In the genomic region with DNA sequence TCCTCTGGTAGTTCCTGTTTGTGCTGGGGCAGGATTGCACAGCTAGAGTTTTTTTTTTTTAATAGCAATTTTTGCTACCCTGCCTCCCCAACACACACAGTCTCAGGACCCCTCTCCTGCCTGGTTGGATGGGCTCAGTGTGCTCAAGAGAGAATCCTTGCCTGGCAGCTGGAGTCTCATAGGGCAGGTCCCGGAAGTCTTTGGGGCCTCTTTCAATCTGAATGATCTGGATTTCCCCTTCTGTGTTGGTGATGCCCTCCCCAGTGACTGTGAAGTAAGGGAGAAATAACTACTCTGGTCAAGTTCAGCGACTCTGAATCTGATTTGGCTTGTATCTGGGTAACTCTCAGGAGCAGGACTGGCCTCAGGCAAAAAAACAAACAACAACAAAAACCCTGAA, we compare ENCODE assay signal across 1 cellular context.
TF ChIP-seq lines count a peak whose summit lies in the region.

No MANE protein-coding gene starts in this region.

TF ChIP-seq in GM12878, 131 proteins besides CTCF, POLR2A, EP300 and RAD21:
- TF ChIP-seq IRF4 (IDR thresholded peaks at IDR 0.05; ENCODE audit: low read depth, low read length), result peak; percentile 83
- peak; percentile 48; the same call in 1 of the 2 replicates for TF ChIP-seq GATAD2B (conservative IDR thresholded peaks at IDR 0.05; ENCODE audit: low read depth)
- no peak for TF ChIP-seq YY1 (IDR thresholded peaks at IDR 0.05; ENCODE audit: low read depth, low read length)
- TF ChIP-seq TCF12 (IDR thresholded peaks at IDR 0.05; ENCODE audit: low read depth, low read length), result peak; percentile 83
- peak; percentile 43 for TF ChIP-seq EED (IDR thresholded peaks at IDR 0.05; ENCODE audit: low read depth)
- TF ChIP-seq BCL11A (IDR thresholded peaks at IDR 0.05; ENCODE audit: low read depth, low read length), result peak; percentile 81; the same call in 1 of the 2 replicates
- TF ChIP-seq JUND (IDR thresholded peaks at IDR 0.05; ENCODE audit: low read depth, low read length), result peak; percentile 47; the same call in 1 of the 2 replicates
- peak; percentile 54; the same call in 1 of the 2 replicates for TF ChIP-seq ZNF687 (IDR thresholded peaks at IDR 0.05)
- 0 out of 2 replicates have a peak, but pooled peaks have one; percentile 50 for TF ChIP-seq NFIC (IDR thresholded peaks at IDR 0.05; ENCODE audit: low read depth, low read length)
- TF ChIP-seq MTA2 (IDR thresholded peaks at IDR 0.05; ENCODE audit: low read depth), result peak; percentile 70
- TF ChIP-seq MXI1 (IDR thresholded peaks at IDR 0.05; ENCODE audit: low read depth, low read length), result no peak
- TF ChIP-seq IKZF1 (conservative IDR thresholded peaks at IDR 0.05), result peak; percentile 76
- peak; percentile 46; the same call in 1 of the 2 replicates for TF ChIP-seq PAX5 (IDR thresholded peaks at IDR 0.05; ENCODE audit: borderline replicate concordance, low read depth, low read length)
- TF ChIP-seq IKZF2 (IDR thresholded peaks at IDR 0.05), result peak in 1 of 2 experiments; percentile 70
- TF ChIP-seq TBL1XR1 (IDR thresholded peaks at IDR 0.05; ENCODE audit: low read depth, low read length), result 0 out of 2 replicates have a peak, but pooled peaks have one; percentile 43
- TF ChIP-seq SIX5 (IDR thresholded peaks at IDR 0.05; ENCODE audit: low read depth, low read length, severe bottlenecking), result no peak
- TF ChIP-seq SMARCA5 (IDR thresholded peaks at IDR 0.05), result no peak
- TF ChIP-seq POU2F2 (IDR thresholded peaks at IDR 0.05; ENCODE audit: borderline replicate concordance, low read depth, low read length), result no peak
- peak; percentile 46 for TF ChIP-seq SP1 (IDR thresholded peaks at IDR 0.05; ENCODE audit: low read depth, low read length)
- TF ChIP-seq ZNF384 (IDR thresholded peaks at IDR 0.05; ENCODE audit: borderline replicate concordance, low read depth, low read length), result peak; percentile 36; the same call in 1 of the 2 replicates
- 0 out of 2 replicates have a peak, but pooled peaks have one; percentile 22 for TF ChIP-seq CHD2 (IDR thresholded peaks at IDR 0.05; ENCODE audit: borderline replicate concordance, low read depth, low read length)
- peak; percentile 25 for TF ChIP-seq BCL3 (IDR thresholded peaks at IDR 0.05; ENCODE audit: borderline replicate concordance, insufficient read depth, low read depth, low read length, poor library complexity, severe bottlenecking)
- no peak for TF ChIP-seq STAT3 (IDR thresholded peaks at IDR 0.05; ENCODE audit: low read depth, low read length)
- peak; percentile 86 for TF ChIP-seq DPF2 (IDR thresholded peaks at IDR 0.05)
- TF ChIP-seq ZNF24 (IDR thresholded peaks at IDR 0.05), result 0 out of 2 replicates have a peak, but pooled peaks have one; percentile 45
- TF ChIP-seq RELA (IDR thresholded peaks at IDR 0.05; ENCODE audit: borderline replicate concordance, partially characterized antibody), result peak; percentile 92
- TF ChIP-seq BHLHE40 (IDR thresholded peaks at IDR 0.05; ENCODE audit: borderline replicate concordance in 1 of 2, low read depth in 2 of 2, low read length in 1 of 2), result peak in 1 of 2 experiments; percentile 35; a peak in 1 of 4 replicates
- TF ChIP-seq MEF2B (IDR thresholded peaks at IDR 0.05; ENCODE audit: partially characterized antibody, poor library complexity, severe bottlenecking), result peak; percentile 30
- TF ChIP-seq NBN (IDR thresholded peaks at IDR 0.05), result peak; percentile 75; the same call in 1 of the 2 replicates
- no peak for TF ChIP-seq BMI1 (IDR thresholded peaks at IDR 0.05; ENCODE audit: borderline replicate concordance)
- TF ChIP-seq PML (IDR thresholded peaks at IDR 0.05; ENCODE audit: low read length), result 0 out of 2 replicates have a peak, but pooled peaks have one; percentile 48
- peak; percentile 37; the same call in 1 of the 2 replicates for TF ChIP-seq CREM (IDR thresholded peaks at IDR 0.05; ENCODE audit: low read depth)
- TF ChIP-seq GABPA (IDR thresholded peaks at IDR 0.05; ENCODE audit: low read depth), result 0 out of 2 replicates have a peak, but pooled peaks have one; percentile 24
- TF ChIP-seq ZNF217 (IDR thresholded peaks at IDR 0.05), result no peak
- TF ChIP-seq, protein P1, sequence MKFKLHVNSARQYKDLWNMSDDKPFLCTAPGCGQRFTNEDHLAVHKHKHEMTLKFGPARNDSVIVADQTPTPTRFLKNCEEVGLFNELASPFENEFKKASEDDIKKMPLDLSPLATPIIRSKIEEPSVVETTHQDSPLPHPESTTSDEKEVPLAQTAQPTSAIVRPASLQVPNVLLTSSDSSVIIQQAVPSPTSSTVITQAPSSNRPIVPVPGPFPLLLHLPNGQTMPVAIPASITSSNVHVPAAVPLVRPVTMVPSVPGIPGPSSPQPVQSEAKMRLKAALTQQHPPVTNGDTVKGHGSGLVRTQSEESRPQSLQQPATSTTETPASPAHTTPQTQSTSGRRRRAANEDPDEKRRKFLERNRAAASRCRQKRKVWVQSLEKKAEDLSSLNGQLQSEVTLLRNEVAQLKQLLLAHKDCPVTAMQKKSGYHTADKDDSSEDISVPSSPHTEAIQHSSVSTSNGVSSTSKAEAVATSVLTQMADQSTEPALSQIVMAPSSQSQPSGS (IDR thresholded peaks at IDR 0.05; ENCODE audit: low read length), result peak; percentile 58; the same call in 1 of the 2 replicates
- peak; percentile 72 for TF ChIP-seq JUNB (IDR thresholded peaks at IDR 0.05)
- TF ChIP-seq, protein P2, sequence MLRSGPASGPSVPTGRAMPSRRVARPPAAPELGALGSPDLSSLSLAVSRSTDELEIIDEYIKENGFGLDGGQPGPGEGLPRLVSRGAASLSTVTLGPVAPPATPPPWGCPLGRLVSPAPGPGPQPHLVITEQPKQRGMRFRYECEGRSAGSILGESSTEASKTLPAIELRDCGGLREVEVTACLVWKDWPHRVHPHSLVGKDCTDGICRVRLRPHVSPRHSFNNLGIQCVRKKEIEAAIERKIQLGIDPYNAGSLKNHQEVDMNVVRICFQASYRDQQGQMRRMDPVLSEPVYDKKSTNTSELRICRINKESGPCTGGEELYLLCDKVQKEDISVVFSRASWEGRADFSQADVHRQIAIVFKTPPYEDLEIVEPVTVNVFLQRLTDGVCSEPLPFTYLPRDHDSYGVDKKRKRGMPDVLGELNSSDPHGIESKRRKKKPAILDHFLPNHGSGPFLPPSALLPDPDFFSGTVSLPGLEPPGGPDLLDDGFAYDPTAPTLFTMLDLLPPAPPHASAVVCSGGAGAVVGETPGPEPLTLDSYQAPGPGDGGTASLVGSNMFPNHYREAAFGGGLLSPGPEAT (IDR thresholded peaks at IDR 0.05; ENCODE audit: low read depth), result peak; percentile 87
- TF ChIP-seq E2F8 (IDR thresholded peaks at IDR 0.05; ENCODE audit: low read depth, partially characterized antibody), result no peak
- no peak for TF ChIP-seq ZBTB40 (IDR thresholded peaks at IDR 0.05; ENCODE audit: borderline replicate concordance)
- TF ChIP-seq, protein P3, sequence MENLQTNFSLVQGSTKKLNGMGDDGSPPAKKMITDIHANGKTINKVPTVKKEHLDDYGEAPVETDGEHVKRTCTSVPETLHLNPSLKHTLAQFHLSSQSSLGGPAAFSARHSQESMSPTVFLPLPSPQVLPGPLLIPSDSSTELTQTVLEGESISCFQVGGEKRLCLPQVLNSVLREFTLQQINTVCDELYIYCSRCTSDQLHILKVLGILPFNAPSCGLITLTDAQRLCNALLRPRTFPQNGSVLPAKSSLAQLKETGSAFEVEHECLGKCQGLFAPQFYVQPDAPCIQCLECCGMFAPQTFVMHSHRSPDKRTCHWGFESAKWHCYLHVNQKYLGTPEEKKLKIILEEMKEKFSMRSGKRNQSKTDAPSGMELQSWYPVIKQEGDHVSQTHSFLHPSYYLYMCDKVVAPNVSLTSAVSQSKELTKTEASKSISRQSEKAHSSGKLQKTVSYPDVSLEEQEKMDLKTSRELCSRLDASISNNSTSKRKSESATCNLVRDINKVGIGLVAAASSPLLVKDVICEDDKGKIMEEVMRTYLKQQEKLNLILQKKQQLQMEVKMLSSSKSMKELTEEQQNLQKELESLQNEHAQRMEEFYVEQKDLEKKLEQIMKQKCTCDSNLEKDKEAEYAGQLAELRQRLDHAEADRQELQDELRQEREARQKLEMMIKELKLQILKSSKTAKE (IDR thresholded peaks at IDR 0.05; ENCODE audit: low read depth, poor library complexity, severe bottlenecking), result no peak
- peak; percentile 42; the same call in 1 of the 2 replicates for TF ChIP-seq TCF3 (IDR thresholded peaks at IDR 0.05; ENCODE audit: borderline replicate concordance, insufficient read depth, low read depth, low read length)
